In genomic region chr13:106522898-106523525, GRCh38 we compare ENCODE assay signal across 1 cellular context.
TF ChIP-seq lines count a peak whose summit lies in the region.

No MANE protein-coding gene starts in this region.

TF ChIP-seq in endothelial cell of umbilical vein, 7 proteins besides CTCF, POLR2A, EP300 and RAD21:
- no peak for TF ChIP-seq FOS (IDR thresholded peaks at IDR 0.05; ENCODE audit: borderline replicate concordance, insufficient read depth, low read length)
- TF ChIP-seq JUN (IDR thresholded peaks at IDR 0.05; ENCODE audit: borderline replicate concordance, insufficient read depth, insufficient read length, low read depth), result no peak
- no peak for TF ChIP-seq GATA2 (IDR thresholded peaks at IDR 0.05; ENCODE audit: insufficient read depth, insufficient read length, low read depth, low read length)
- TF ChIP-seq POLR2AphosphoS5 (IDR thresholded peaks at IDR 0.05; ENCODE audit: insufficient read depth, low read depth, low read length), result no peak
- no peak for TF ChIP-seq EZH2 (IDR thresholded peaks at IDR 0.05; ENCODE audit: borderline replicate concordance, low read depth, low read length, severe bottlenecking)
- no peak for TF ChIP-seq MYC (IDR thresholded peaks at IDR 0.05; ENCODE audit: low read depth, low read length)
- TF ChIP-seq MAX (IDR thresholded peaks at IDR 0.05; ENCODE audit: insufficient read depth, insufficient read length), result no peak
